In the genomic region with DNA sequence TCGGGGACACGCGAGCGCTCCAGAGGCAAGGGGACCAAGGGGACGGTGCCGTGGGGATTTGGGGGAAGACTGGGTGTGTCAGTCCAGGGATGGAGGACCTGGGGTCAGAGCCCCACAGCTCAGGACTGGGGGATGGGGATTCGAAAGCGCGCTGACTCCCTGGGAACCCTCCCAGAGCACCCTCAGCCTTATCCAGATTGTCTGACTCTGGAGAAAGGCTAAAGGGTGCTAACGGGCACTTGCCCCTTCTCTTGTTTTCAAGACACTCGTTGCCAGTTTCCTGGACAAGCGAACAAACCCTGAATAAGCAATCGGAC, we compare ENCODE assay signal across 9 cellular contexts. TPM values are rescaled to one million over a fixed set of nuclear protein-coding genes. Genes with fewer than 3 reads are reported as not detected.
DNase-seq lines count a peak whose midpoint lies in the region; ATAC-seq, FAIRE-seq and TF ChIP-seq lines count a peak whose summit lies in the region.
"Had no signal": no experiment of that assay in that cellular context is flagged by ENCODE, and none has a peak within 500 bp of the region (broad histone marks: within the 10 kb centered on the region; RNA-seq: fewer than 3 reads in every experiment).

No MANE protein-coding gene starts in this region.

- no peak for DNase-seq in T-helper 2 cell treated with Interferon-gamma antibody and Interleukin-4, amounts not matched to agents 5 μg/mL and 100 μg/mL, for 36 hours (ENCODE audit: low spot score)
- no peak for DNase-seq in T-helper 2 cell
- DNase-seq in activated naive CD4-positive, alpha-beta T cell treated with anti-CD3 and anti-CD28 coated beads, Interleukin-2, amount 50 U/mL, for 72 hours (ENCODE audit: low spot score in 2 of 2): no peak
- DNase-seq in keratinocyte (ENCODE audit: low read depth, low spot score): no peak
- no peak for DNase-seq in mesenteric fat pad (ENCODE audit: low spot score)
- DNase-seq in NCI-H2227 treated with DMSO at 0.1 percent for 48 hours (lab: John Stamatoyannopoulos, UW): no peak

- H3K4me2 ChIP-seq in keratinocyte (ENCODE audit: control insufficient read depth, extremely low read depth, insufficient read depth, low read depth, low read length): peak overlapping the region; percentile 71

- FAIRE-seq in keratinocyte (lab: Jason Lieb, UNC): no peak
- FAIRE-seq: G401.6 had no signal

- WGBS in thymus: under 1% methylated on average over 13 of the region's 13 CpGs

- H3K4me3 ChIP-seq in keratinocyte (ENCODE audit: control insufficient read depth in 2 of 3, extremely low read depth in 1 of 3, insufficient read depth in 2 of 3, low read depth in 1 of 3, low read length in 3 of 3): peak overlapping the region; percentile 52 to 65 (median 63)
- H3K4me3 ChIP-seq in thymus (ENCODE audit: low read length): peak overlapping the region; percentile 75

- peak overlapping the region; percentile 98 for H3K27ac Mint-ChIP-seq in T-helper 2 cell treated with Interferon-gamma antibody and Interleukin-4, amounts not matched to agents 5 μg/mL and 100 μg/mL, for 36 hours
- peak overlapping the region; percentile 94 to 95 for H3K27ac Mint-ChIP-seq in activated naive CD4-positive, alpha-beta T cell treated with anti-CD3 and anti-CD28 coated beads, Interleukin-2, amount 50 U/mL, for 72 hours

- peaks cover 14% of the 10 kb centered on the region for H3K36me3 Mint-ChIP-seq in T-helper 2 cell treated with Interferon-gamma antibody and Interleukin-4, amounts not matched to agents 5 μg/mL and 100 μg/mL, for 36 hours (ENCODE audit: low read depth)
- H3K36me3 Mint-ChIP-seq in activated naive CD4-positive, alpha-beta T cell treated with anti-CD3 and anti-CD28 coated beads, Interleukin-2, amount 50 U/mL, for 72 hours: peaks cover 5 to 11% of the 10 kb centered on the region in 2 donors

- no peaks in the 10 kb centered on the region for H3K9me3 Mint-ChIP-seq in T-helper 2 cell treated with Interferon-gamma antibody and Interleukin-4, amounts not matched to agents 5 μg/mL and 100 μg/mL, for 36 hours
- H3K9me3 Mint-ChIP-seq in activated naive CD4-positive, alpha-beta T cell treated with anti-CD3 and anti-CD28 coated beads, Interleukin-2, amount 50 U/mL, for 72 hours: no peaks in the 10 kb centered on the region

- no peaks in the 10 kb centered on the region for H3K9me3 ChIP-seq in keratinocyte (ENCODE audit: control insufficient read depth, low read depth, low read length)
- no peaks in the 10 kb centered on the region for H3K9me3 ChIP-seq in thymus (ENCODE audit: control insufficient read depth)

- H3K36me3 ChIP-seq in keratinocyte (ENCODE audit: control insufficient read depth in 2 of 2, extremely low read depth in 1 of 2, insufficient read depth in 2 of 2, low read length in 2 of 2) (no peaks in the 10 kb centered on the region), thymus (ENCODE audit: control insufficient read depth, insufficient read depth) (no peaks in the 10 kb centered on the region)

- no peaks in the 10 kb centered on the region for H3K9me1 ChIP-seq in keratinocyte (ENCODE audit: control insufficient read depth, extremely low read depth, insufficient read depth, low read length)

- peak overlapping the region; percentile 96 for H3K4me3 Mint-ChIP-seq in T-helper 2 cell treated with Interferon-gamma antibody and Interleukin-4, amounts not matched to agents 5 μg/mL and 100 μg/mL, for 36 hours

- TF ChIP-seq CTCF in keratinocyte (optimal IDR thresholded peaks at IDR 0.05 in 1 of 3, IDR thresholded peaks at IDR 0.05 in 1 of 3, conservative IDR thresholded peaks at IDR 0.05 in 1 of 3; ENCODE audit: extremely low read depth in 1 of 3, insufficient read depth in 2 of 3, low read length in 3 of 3): no peak

- H3K4me1 ChIP-seq in keratinocyte (ENCODE audit: control insufficient read depth, extremely low read depth, insufficient read depth, low read length) (no peaks in the 10 kb centered on the region), thymus (ENCODE audit: control insufficient read depth, insufficient read depth, low read length) (peaks cover 3% of the 10 kb centered on the region)

- H3K27me3 Mint-ChIP-seq in T-helper 2 cell treated with Interferon-gamma antibody and Interleukin-4, amounts not matched to agents 5 μg/mL and 100 μg/mL, for 36 hours (ENCODE audit: low read depth): no peaks in the 10 kb centered on the region

- H3K9ac ChIP-seq in keratinocyte (ENCODE audit: control insufficient read depth, extremely low read depth, insufficient read depth, low read length): peak overlapping the region; percentile 33

- peak overlapping the region; percentile 74 for H2AFZ ChIP-seq in keratinocyte (ENCODE audit: control insufficient read depth, low read length)

- H3K27me3 ChIP-seq in keratinocyte (ENCODE audit: control insufficient read depth, extremely low read depth, insufficient read depth, low read length) (no peaks in the 10 kb centered on the region), thymus (ENCODE audit: control insufficient read depth, insufficient read depth) (no peaks in the 10 kb centered on the region)

- H3K27ac ChIP-seq in keratinocyte (ENCODE audit: control insufficient read depth, insufficient read depth, low read length) (no peak overlapping the region), thymus (ENCODE audit: low read depth) (peak overlapping the region; percentile 94)

- ATAC-seq in HG03103 (IDR thresholded peaks at IDR 0.05; ENCODE audit: low read depth, unreplicated experiment): peak; percentile 14
- ATAC-seq in activated naive CD4-positive, alpha-beta T cell treated with anti-CD3 and anti-CD28 coated beads, Interleukin-2, amount 50 U/mL, for 72 hours: no peak

- no peaks in the 10 kb centered on the region for H3K79me2 ChIP-seq in keratinocyte (ENCODE audit: control insufficient read depth, insufficient read depth, low read length)

- no peaks in the 10 kb centered on the region for H4K20me1 ChIP-seq in keratinocyte (ENCODE audit: control insufficient read depth, extremely low read depth, insufficient read depth, low read length)

- peaks cover 21% of the 10 kb centered on the region for H3K4me1 Mint-ChIP-seq in T-helper 2 cell treated with Interferon-gamma antibody and Interleukin-4, amounts not matched to agents 5 μg/mL and 100 μg/mL, for 36 hours (ENCODE audit: low read depth)

- dilution Hi-C loops in keratinocyte (cut with MboI; ENCODE audit: extremely low pct_ligation_motif_present, low sequenced_read_pairs): no loop called here

RNA-seq across cellular contexts. Expression of gene DOCK11, which starts 1.1 kb away (rescaled TPM):
- total RNA-seq in activated naive CD4-positive, alpha-beta T cell treated with anti-CD3 and anti-CD28 coated beads, Interleukin-2, amount 50 U/mL, for 72 hours: 10 to 100 TPM; 41.6 to 44.9 TPM
- polyA plus RNA-seq in keratinocyte (2.8 to 4.6 TPM (median 3.0 TPM) in 3 replicates), thymus (49.9 TPM)
- polyA plus RNA-seq in keratinocyte (2011; ENCODE audit: low read depth): 0.80 TPM
- polyA plus RNA-seq in keratinocyte (2011; cell fraction: cytosol; rRNA removed): 1.8 and 2.8 TPM in 2 replicates
- 4.5 TPM in 2 replicates for polyA plus RNA-seq in keratinocyte (2011; cell fraction: nucleus; rRNA removed)
- polyA plus RNA-seq in keratinocyte (2012; ENCODE audit: low replicate concordance): 1.5 and 2.9 TPM in 2 replicates
- polyA minus RNA-seq in keratinocyte: 1.1 to 9.7 TPM (median 3.5 TPM) in 3 replicates
- 1.5 TPM for polyA minus RNA-seq in keratinocyte (2011; cell fraction: cytosol; rRNA and poly(A)+ RNA removed)
- polyA minus RNA-seq in keratinocyte (2011; cell fraction: nucleus; rRNA and poly(A)+ RNA removed): 2.8 and 6.3 TPM in 2 replicates
- 117 TPM for total RNA-seq in mesenteric fat pad
